In genomic region chr4:102610007-102610406, GRCh38 we compare ENCODE assay signal across 1 cellular context.
TF ChIP-seq lines count a peak whose summit lies in the region.

No MANE protein-coding gene starts in this region.

TF ChIP-seq in HCT116, 20 proteins besides CTCF, POLR2A, EP300 and RAD21 (continued from another document):
- TF ChIP-seq, protein P1, sequence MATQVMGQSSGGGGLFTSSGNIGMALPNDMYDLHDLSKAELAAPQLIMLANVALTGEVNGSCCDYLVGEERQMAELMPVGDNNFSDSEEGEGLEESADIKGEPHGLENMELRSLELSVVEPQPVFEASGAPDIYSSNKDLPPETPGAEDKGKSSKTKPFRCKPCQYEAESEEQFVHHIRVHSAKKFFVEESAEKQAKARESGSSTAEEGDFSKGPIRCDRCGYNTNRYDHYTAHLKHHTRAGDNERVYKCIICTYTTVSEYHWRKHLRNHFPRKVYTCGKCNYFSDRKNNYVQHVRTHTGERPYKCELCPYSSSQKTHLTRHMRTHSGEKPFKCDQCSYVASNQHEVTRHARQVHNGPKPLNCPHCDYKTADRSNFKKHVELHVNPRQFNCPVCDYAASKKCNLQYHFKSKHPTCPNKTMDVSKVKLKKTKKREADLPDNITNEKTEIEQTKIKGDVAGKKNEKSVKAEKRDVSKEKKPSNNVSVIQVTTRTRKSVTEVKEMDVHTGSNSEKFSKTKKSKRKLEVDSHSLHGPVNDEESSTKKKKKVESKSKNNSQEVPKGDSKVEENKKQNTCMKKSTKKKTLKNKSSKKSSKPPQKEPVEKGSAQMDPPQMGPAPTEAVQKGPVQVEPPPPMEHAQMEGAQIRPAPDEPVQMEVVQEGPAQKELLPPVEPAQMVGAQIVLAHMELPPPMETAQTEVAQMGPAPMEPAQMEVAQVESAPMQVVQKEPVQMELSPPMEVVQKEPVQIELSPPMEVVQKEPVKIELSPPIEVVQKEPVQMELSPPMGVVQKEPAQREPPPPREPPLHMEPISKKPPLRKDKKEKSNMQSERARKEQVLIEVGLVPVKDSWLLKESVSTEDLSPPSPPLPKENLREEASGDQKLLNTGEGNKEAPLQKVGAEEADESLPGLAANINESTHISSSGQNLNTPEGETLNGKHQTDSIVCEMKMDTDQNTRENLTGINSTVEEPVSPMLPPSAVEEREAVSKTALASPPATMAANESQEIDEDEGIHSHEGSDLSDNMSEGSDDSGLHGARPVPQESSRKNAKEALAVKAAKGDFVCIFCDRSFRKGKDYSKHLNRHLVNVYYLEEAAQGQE (IDR thresholded peaks at IDR 0.05; ENCODE audit: low read depth): no peak
- no peak for TF ChIP-seq EGR1 (IDR thresholded peaks at IDR 0.05; ENCODE audit: low read depth)
TF ChIP-seq in HCT116: peak in this region for 0.
